30 cellular contexts compared by ENCODE assay signal in genomic region chr5:96327728-96328127, GRCh38.
DNase-seq lines count a peak whose midpoint lies in the region; ATAC-seq, FAIRE-seq and TF ChIP-seq lines count a peak whose summit lies in the region.
"Had no signal": no experiment of that assay in that cellular context is flagged by ENCODE, and none has a peak within 500 bp of the region (broad histone marks: within the 10 kb centered on the region; RNA-seq: fewer than 3 reads in every experiment).

No MANE protein-coding gene starts in this region.

- 0 out of 2 replicates have a peak, but pooled peaks have one; percentile 10 for TF ChIP-seq CTCF in A673 (conservative IDR thresholded peaks at IDR 0.05; ENCODE audit: low read depth, low read length)
- TF ChIP-seq CTCF in OCI-LY3 (IDR thresholded peaks at IDR 0.05; ENCODE audit: low read depth, low read length), result peak; percentile 27; the same call in 1 of the 2 replicates
- no peak for TF ChIP-seq CTCF in lower leg skin (IDR thresholded peaks at IDR 0.05)

- no peaks in the 10 kb centered on the region for H4K20me1 ChIP-seq in OCI-LY3 (ENCODE audit: insufficient read depth, low read length)
- H4K20me1 ChIP-seq: BLaER1 had no signal

- intact Hi-C loops in A673 (cut with micrococcal nuclease; ENCODE audit: unreplicated experiment) (no loop called here), posterior cingulate gyrus (cut with DNase I) (no loop called here), lower leg skin (cut with DNase I; ENCODE audit: low total_unique reads) (no loop called here)

- no peaks in the 10 kb centered on the region for H3K27me3 ChIP-seq in A673 (replicated peaks; ENCODE audit: insufficient read depth, low read depth, low read length, poor library complexity)
- no peaks in the 10 kb centered on the region for H3K27me3 ChIP-seq in OCI-LY3 (ENCODE audit: low read depth, low read length)
- H3K27me3 ChIP-seq: BLaER1, thyroid gland had no signal

- DNase-seq in A673 (ENCODE audit: low spot score) (no peak), ELR (ENCODE audit: low read depth) (peak; percentile 27), urothelium cell line (ENCODE audit: low spot score) (no peak), posterior cingulate gyrus (no peak), lower leg skin (ENCODE audit: low spot score in 2 of 2) (no peak)
- no peak for DNase-seq in activated CD8-positive, alpha-beta memory T cell treated with anti-CD3 and anti-CD28 coated beads for 24 hours
- DNase-seq: activated CD4-positive, alpha-beta T cell treated with anti-CD3 and anti-CD28 coated beads, Interleukin-2, amount 50 U/mL, for 48 hours; activated CD4-positive, CD25-positive, alpha-beta regulatory T cell treated with anti-CD3 and anti-CD28 coated beads, Interleukin-2, amount 50 U/mL, for 72 hours; activated naive CD4-positive, alpha-beta T cell treated with anti-CD3 and anti-CD28 coated beads for 36 hours; amygdala; COR-L47; DMS79 treated with DMSO at 0.1 percent for 48 hours; NCI-H1417 treated with DMSO at 0.1 percent for 48 hours; NCI-H2029 treated with DMSO at 0.1 percent for 48 hours; NCI-H526 treated with DMSO at 0.1 percent for 48 hours; right cardiac atrium; Right ventricle myocardium superior; stimulated activated CD8-positive, alpha-beta memory T cell treated with anti-CD3 and anti-CD28 coated beads, Interleukin-4, amount 100 ng/mL, for 48 hours; stimulated activated naive CD8-positive, alpha-beta T cell treated with anti-CD3 and anti-CD28 coated beads, Interleukin-15, amount 100 ng/mL, for 72 hours; thyroid gland had no signal

- peak; percentile 72 for ATAC-seq in esophagus mucosa
- ATAC-seq: A549; left lobe of liver; right cardiac atrium; stimulated activated naive CD8-positive, alpha-beta T cell treated with anti-CD3 and anti-CD28 coated beads, Interleukin-15, amount 100 ng/mL, for 72 hours had no signal

- peak overlapping the region; percentile 41; the same call in 1 of the 2 replicates for H3K9ac ChIP-seq in OCI-LY3 (ENCODE audit: low read length)
- H3K9ac ChIP-seq: BLaER1, parathyroid adenoma had no signal

- no TSS peak for BruUV-seq in A673 (replicated peaks; lab: Mats Ljungman, UMichigan)

- no peak for FAIRE-seq in urothelium cell line (lab: Jason Lieb, UNC)
- FAIRE-seq: A549, GM18507, GM19239, islet of Langerhans had no signal

- 69 to 73% methylated on average over 2 of the region's 2 CpGs for WGBS in lower leg skin, 2 donors

- TF ChIP-seq POLR2A in lower leg skin (IDR thresholded peaks at IDR 0.05), result no peak

- CTCF ChIA-PET in A673 (lab: Charles Lee), result no interaction called here

- peak overlapping the region; percentile 70 for H3K4me2 ChIP-seq in OCI-LY3 (ENCODE audit: low read length)
- H3K4me2 ChIP-seq: A549, BLaER1 had no signal

- no peak overlapping the region for H3K27ac ChIP-seq in A673 (ENCODE audit: low read depth, low read length, poor library complexity, severe bottlenecking)
- H3K27ac ChIP-seq in OCI-LY3 (ENCODE audit: low read length), result peak overlapping the region; percentile 86
- H3K27ac ChIP-seq: A549, BLaER1, parathyroid adenoma, thyroid gland had no signal

- no peak overlapping the region for H2AFZ ChIP-seq in OCI-LY3 (ENCODE audit: low read depth, low read length)
- H2AFZ ChIP-seq: parathyroid adenoma had no signal

- H3K79me2 ChIP-seq in OCI-LY3 (ENCODE audit: low read length), result no peaks in the 10 kb centered on the region
- H3K79me2 ChIP-seq: parathyroid adenoma had no signal

- POLR2A ChIA-PET in A673 (lab: Charles Lee; ENCODE audit: low non-redundant PET), result no interaction called here

- H3K4me3 ChIP-seq in A673 (ENCODE audit: low read depth, low read length, poor library complexity, severe bottlenecking) (no peak overlapping the region), OCI-LY3 (ENCODE audit: low read length) (peak overlapping the region; percentile 55), lower leg skin (ENCODE audit: low read depth, poor library complexity, severe bottlenecking) (no peak overlapping the region)
- H3K4me3 ChIP-seq: A549, BLaER1, HAP-1, thyroid gland had no signal

- H3K36me3 ChIP-seq in A673 (ENCODE audit: insufficient read depth, low read length, poor library complexity, severe bottlenecking), result no peaks in the 10 kb centered on the region
- no peaks in the 10 kb centered on the region for H3K36me3 ChIP-seq in OCI-LY3 (replicated peaks; ENCODE audit: low read depth, low read length)
- H3K36me3 ChIP-seq: BLaER1, HAP-1, thyroid gland had no signal

- H3K4me1 ChIP-seq in A673 (ENCODE audit: insufficient read depth, low read length, poor library complexity, severe bottlenecking), result no peaks in the 10 kb centered on the region
- H3K4me1 ChIP-seq in OCI-LY3 (ENCODE audit: low read length), result peaks cover 63% of the 10 kb centered on the region
- H3K4me1 ChIP-seq: BLaER1, HAP-1 had no signal

- H3K9me3 ChIP-seq in A673 (ENCODE audit: low read depth, low read length, poor library complexity, severe bottlenecking), result no peaks in the 10 kb centered on the region
- H3K9me3 ChIP-seq in OCI-LY3 (ENCODE audit: insufficient read depth, low read length), result no peaks in the 10 kb centered on the region
- H3K9me3 ChIP-seq: A549, BLaER1, HAP-1, thyroid gland had no signal

Comparison
In these comparisons a context has a peak if more than half of its experiments do, and no peak if none do; other contexts are left out.
1. CTCF ChIP-seq: peak in A673 (single experiment) and OCI-LY3 (single experiment); none in lower leg skin (0 of 3).